In genomic region chr19:58400916-58401824, GRCh38 we compare ENCODE assay signal across 8 cellular contexts. TPM values are rescaled to one million over a fixed set of nuclear protein-coding genes. Genes with fewer than 3 reads are reported as not detected.
DNase-seq lines count a peak whose midpoint lies in the region; ATAC-seq, FAIRE-seq and TF ChIP-seq lines count a peak whose summit lies in the region.

No MANE protein-coding gene starts in this region.

- peak; percentile 81 for TF ChIP-seq EP300 in neural cell (conservative IDR thresholded peaks at IDR 0.05; ENCODE audit: poor library complexity, severe bottlenecking)

- peaks cover 22% of the 10 kb centered on the region for H3K27me3 Mint-ChIP-seq in stimulated activated naive CD8-positive, alpha-beta T cell treated with anti-CD3 and anti-CD28 coated beads, Interleukin-15, amount 100 ng/mL, for 72 hours

- TF ChIP-seq RAD21 in neural cell (conservative IDR thresholded peaks at IDR 0.05): peak; percentile 41

- peaks cover 27% of the 10 kb centered on the region for H3K4me1 Mint-ChIP-seq in stimulated activated naive CD8-positive, alpha-beta T cell treated with anti-CD3 and anti-CD28 coated beads, Interleukin-15, amount 100 ng/mL, for 72 hours

- H3K9me3 ChIP-seq in neural cell (ENCODE audit: low read length): no peaks in the 10 kb centered on the region

- peak; percentile 98 for FAIRE-seq in G401.6 (lab: Jason Lieb, UNC)

- H3K79me2 ChIP-seq in neural cell (replicated peaks; ENCODE audit: insufficient read depth, low read length): peaks cover 12% of the 10 kb centered on the region

- no peaks in the 10 kb centered on the region for H4K20me1 ChIP-seq in neural cell (ENCODE audit: insufficient read depth)

- H3K4me3 Mint-ChIP-seq in stimulated activated naive CD8-positive, alpha-beta T cell treated with anti-CD3 and anti-CD28 coated beads, Interleukin-15, amount 100 ng/mL, for 72 hours: peak overlapping the region; percentile 87 to 98

- DNase-seq in H7 (peak; percentile 100), M059J (ENCODE audit: low read depth) (peak; percentile 99), SHP77 (lab: John Stamatoyannopoulos, UW) (peak; percentile 99), activated gamma-delta T cell (lab: John Stamatoyannopoulos, UW) (peak; percentile 99), foreskin fibroblast (peak; percentile 99 to 100)
- DNase-seq in stimulated activated naive CD8-positive, alpha-beta T cell treated with anti-CD3 and anti-CD28 coated beads, Interleukin-15, amount 100 ng/mL, for 72 hours: peak; percentile 99

- H3K9ac ChIP-seq in neural cell (ENCODE audit: low read length): peak overlapping the region; percentile 83

- H2AFZ ChIP-seq in neural cell (ENCODE audit: low read depth, low read length): peak overlapping the region; percentile 69

- no peaks in the 10 kb centered on the region for H3F3A ChIP-seq in neural cell (ENCODE audit: insufficient read depth, low read length, poor library complexity, severe bottlenecking)

- H3K4me2 ChIP-seq in neural cell (ENCODE audit: low read length): peak overlapping the region; percentile 99

- no peaks in the 10 kb centered on the region for H3K9me2 ChIP-seq in neural cell (ENCODE audit: insufficient read depth, low read length)

- no peak for TF ChIP-seq CTCF in foreskin fibroblast (IDR thresholded peaks at IDR 0.05; ENCODE audit: low read depth, low read length)
- TF ChIP-seq CTCF in neural cell (IDR thresholded peaks at IDR 0.05; ENCODE audit: poor library complexity, severe bottlenecking): no peak

- H3K36me3 ChIP-seq in H7 (replicated peaks; ENCODE audit: control insufficient read depth, insufficient read depth, low read length): no peaks in the 10 kb centered on the region
- H3K36me3 ChIP-seq in neural cell (ENCODE audit: insufficient read depth, low read length): no peaks in the 10 kb centered on the region

- peak; percentile 98 for ATAC-seq in stimulated activated naive CD8-positive, alpha-beta T cell treated with anti-CD3 and anti-CD28 coated beads, Interleukin-15, amount 100 ng/mL, for 72 hours

- H3K4me3 ChIP-seq in H7 (ENCODE audit: insufficient read depth, low read depth, low read length) (peak overlapping the region; percentile 80), foreskin fibroblast (ENCODE audit: low read depth in 1 of 2, low read length in 2 of 2) (peak overlapping the region; percentile 62 to 82), neural cell (ENCODE audit: low read length) (peak overlapping the region; percentile 81)

- peak overlapping the region; percentile 28 to 95 for H3K27ac Mint-ChIP-seq in stimulated activated naive CD8-positive, alpha-beta T cell treated with anti-CD3 and anti-CD28 coated beads, Interleukin-15, amount 100 ng/mL, for 72 hours

- H3K27me3 ChIP-seq in H7 (ENCODE audit: control insufficient read depth, insufficient read depth, low read length) (peaks cover 21% of the 10 kb centered on the region), neural cell (ENCODE audit: insufficient read depth, low read depth, low read length) (no peaks in the 10 kb centered on the region)

- H3K27ac ChIP-seq in neural cell (ENCODE audit: low read length): peak overlapping the region; percentile 91

- H3K9me3 Mint-ChIP-seq in stimulated activated naive CD8-positive, alpha-beta T cell treated with anti-CD3 and anti-CD28 coated beads, Interleukin-15, amount 100 ng/mL, for 72 hours: no peaks in the 10 kb centered on the region

TF ChIP-seq in neural cell, 6 proteins besides CTCF, POLR2A, EP300 and RAD21:
- TF ChIP-seq EZH2 (IDR thresholded peaks at IDR 0.05; ENCODE audit: borderline replicate concordance, insufficient read depth, low read length, poor library complexity, severe bottlenecking) (no peak), SMC3 (conservative IDR thresholded peaks at IDR 0.05; ENCODE audit: poor library complexity) (peak; percentile 50), MXI1 (conservative IDR thresholded peaks at IDR 0.05; ENCODE audit: poor library complexity, severe bottlenecking) (peak; percentile 96), TAF1 (IDR thresholded peaks at IDR 0.05; ENCODE audit: low read depth) (peak; percentile 96), REST (IDR thresholded peaks at IDR 0.05; ENCODE audit: borderline replicate concordance) (peak; percentile 87), POLR2AphosphoS5 (IDR thresholded peaks at IDR 0.05) (peak; percentile 95)
TF ChIP-seq in neural cell: peak in this region for 5.

RNA-seq across cellular contexts. Expression of gene RNF225, which starts 5.7 kb away (rescaled TPM):
- total RNA-seq in H7 (2014; rRNA removed; shearing (Covaris generic)): 0.70 TPM in 1 of 2 replicates, not detected in the other
- not detected in 2 replicates for total RNA-seq in M059J (2014; rRNA removed; shearing (Covaris generic))
- not detected in 2 replicates for polyA plus RNA-seq in neural cell
- polyA minus RNA-seq in neural cell: not detected in 2 replicates

RNA-seq across cellular contexts. Expression of gene ZNF584, which starts 7.3 kb away (rescaled TPM):
- 3.7 and 10.2 TPM in 2 replicates for total RNA-seq in H7 (2014; rRNA removed; shearing (Covaris generic))
- total RNA-seq in M059J (2014; rRNA removed; shearing (Covaris generic)): 11.6 and 14.2 TPM in 2 replicates
- 17.9 and 29.6 TPM in 2 replicates for polyA plus RNA-seq in neural cell
- polyA minus RNA-seq in neural cell: 33.8 and 38.7 TPM in 2 replicates

RNA-seq across cellular contexts. Expression of gene RPS5, which starts 14.1 kb away (rescaled TPM):
- 2,794 and 2,937 TPM in 2 replicates for total RNA-seq in H7 (2014; rRNA removed; shearing (Covaris generic))
- 1,319 and 1,664 TPM in 2 replicates for total RNA-seq in M059J (2014; rRNA removed; shearing (Covaris generic))
- polyA plus RNA-seq in neural cell: 1,461 and 1,514 TPM in 2 replicates
- 609 and 649 TPM in 2 replicates for polyA minus RNA-seq in neural cell

RNA-seq across cellular contexts. Expression of gene ZNF837, which starts 20.3 kb away (rescaled TPM):
- total RNA-seq in H7 (2014; rRNA removed; shearing (Covaris generic)): 4.4 and 7.7 TPM in 2 replicates
- 0.34 and 3.4 TPM in 2 replicates for total RNA-seq in M059J (2014; rRNA removed; shearing (Covaris generic))
- 4.5 and 9.8 TPM in 2 replicates for polyA plus RNA-seq in neural cell
- polyA minus RNA-seq in neural cell: 5.1 and 9.3 TPM in 2 replicates

RNA-seq across cellular contexts. Expression of gene ZNF497, which starts 38.6 kb away (rescaled TPM):
- total RNA-seq in H7 (2014; rRNA removed; shearing (Covaris generic)): 3.0 and 3.2 TPM in 2 replicates
- total RNA-seq in M059J (2014; rRNA removed; shearing (Covaris generic)): 0.54 and 1.5 TPM in 2 replicates
- 13.7 and 18.4 TPM in 2 replicates for polyA plus RNA-seq in neural cell
- polyA minus RNA-seq in neural cell: 18.8 and 19.7 TPM in 2 replicates

Comparison
In these comparisons a context has a peak if more than half of its experiments do, and no peak if none do; other contexts are left out.
1. Peak in every context shown above with its lines: DNase-seq, ATAC-seq, H3K4me3 ChIP-seq and H3K27ac ChIP-seq.